1 cellular context compared by ENCODE assay signal in genomic region chr5:53418844-53419243, GRCh38.
TF ChIP-seq lines count a peak whose summit lies in the region.

No MANE protein-coding gene starts in this region.

TF ChIP-seq in GM23338, 12 proteins besides CTCF, POLR2A, EP300 and RAD21 (continued from another document):
- TF ChIP-seq ZNF462 (CRISPR knock-in tag; IDR thresholded peaks at IDR 0.05) (no peak), EZH2 (IDR thresholded peaks at IDR 0.05; ENCODE audit: low read depth, unreplicated experiment) (no peak), JUNB (IDR thresholded peaks at IDR 0.05; ENCODE audit: unreplicated experiment) (no peak)
